ENCODE assay signal across 8 cellular contexts in the genomic region with DNA sequence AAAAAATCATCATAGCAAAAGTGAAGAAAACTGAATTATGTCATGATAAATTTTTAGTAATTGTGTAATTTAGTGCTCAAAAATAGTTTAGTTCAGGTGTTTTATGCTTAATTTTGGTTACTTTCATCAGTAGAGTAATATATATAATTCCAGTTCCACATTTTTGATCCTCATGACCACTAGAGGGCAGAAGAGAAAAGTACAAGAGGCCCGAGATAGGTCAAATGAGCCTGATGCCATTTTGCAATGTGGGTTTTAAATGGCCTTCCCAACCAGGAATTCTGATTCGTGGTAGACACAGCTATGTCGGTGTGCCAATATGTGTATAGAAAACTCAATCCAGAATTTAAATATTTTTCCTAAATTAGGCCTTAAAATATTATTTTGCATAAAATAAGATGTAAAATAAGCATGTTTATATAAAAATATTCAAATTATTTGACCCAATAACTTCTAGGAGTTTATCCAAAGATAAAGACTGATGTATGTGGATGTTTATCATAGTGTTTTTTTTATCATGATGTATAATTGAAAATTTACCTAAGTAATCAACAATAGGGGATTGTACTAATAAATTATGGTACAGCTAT.
DNase-seq lines count a peak whose midpoint lies in the region; ATAC-seq and TF ChIP-seq lines count a peak whose summit lies in the region.
"Had no signal": no experiment of that assay in that cellular context is flagged by ENCODE, and none has a peak within 500 bp of the region (broad histone marks: within the 10 kb centered on the region; RNA-seq: fewer than 3 reads in every experiment).

No MANE protein-coding gene starts in this region.

- H3K9me3 ChIP-seq in DOHH2 (ENCODE audit: control insufficient read depth, insufficient read depth, low read length): no peaks in the 10 kb centered on the region

- no peaks in the 10 kb centered on the region for H3K27me3 ChIP-seq in DOHH2 (ENCODE audit: control insufficient read depth, low read length)

- in situ Hi-C loops in astrocyte of the spinal cord (cut with HindIII; ENCODE audit: low sequenced_read_pairs): no loop called here

- DNase-seq in HFFc6: peak; percentile 62
- peak; percentile 30 for DNase-seq in NCI-H524 treated with DMSO at 0.1 percent for 48 hours (lab: John Stamatoyannopoulos, UW)
- peak; percentile 67 for DNase-seq in astrocyte of the spinal cord (ENCODE audit: low read depth, low spot score)
- peak; percentile 78 for DNase-seq in iPS-NIHi11 (ENCODE audit: low spot score)
- peak; percentile 10 for DNase-seq in stimulated activated naive B cell treated with anti-CD40 and anti-IgM and Interleukin-4, amounts not matched to agents 10 μg/mL and 1 μg/mL and 100 μg/mL, for 72 hours
- DNase-seq: activated T-cell treated with anti-CD3 and anti-CD28 coated beads, Interleukin-2, amount 50 U/mL, for 4 hours had no signal

- H3K4me3 Mint-ChIP-seq in HFFc6: no peak overlapping the region
- no peak overlapping the region for H3K4me3 Mint-ChIP-seq in stimulated activated naive B cell treated with anti-CD40 and anti-IgM and Interleukin-4, amounts not matched to agents 10 μg/mL and 1 μg/mL and 100 μg/mL, for 72 hours
- H3K4me3 Mint-ChIP-seq: activated T-cell treated with anti-CD3 and anti-CD28 coated beads, Interleukin-2, amount 50 U/mL, for 4 hours had no signal

- H3K27me3 Mint-ChIP-seq in HFFc6 (ENCODE audit: insufficient read depth): peaks cover 1% of the 10 kb centered on the region
- H3K27me3 Mint-ChIP-seq in stimulated activated naive B cell treated with anti-CD40 and anti-IgM and Interleukin-4, amounts not matched to agents 10 μg/mL and 1 μg/mL and 100 μg/mL, for 72 hours: no peaks in the 10 kb centered on the region

- TF ChIP-seq CTCF in DOHH2 (IDR thresholded peaks at IDR 0.05; ENCODE audit: low read depth, low read length, poor library complexity, severe bottlenecking) (peak; percentile 64), HFFc6 (IDR thresholded peaks at IDR 0.05) (peak; percentile 91), astrocyte of the spinal cord (IDR thresholded peaks at IDR 0.05; ENCODE audit: low read depth, low read length) (peak; percentile 65)

- no peaks in the 10 kb centered on the region for H3K9me2 ChIP-seq in DOHH2 (replicated peaks; ENCODE audit: control insufficient read depth, low read length)

- H3K27ac Mint-ChIP-seq in HFFc6: no peak overlapping the region
- no peak overlapping the region for H3K27ac Mint-ChIP-seq in stimulated activated naive B cell treated with anti-CD40 and anti-IgM and Interleukin-4, amounts not matched to agents 10 μg/mL and 1 μg/mL and 100 μg/mL, for 72 hours

- no peaks in the 10 kb centered on the region for H3K4me1 Mint-ChIP-seq in HFFc6 (ENCODE audit: low read depth)
- H3K4me1 Mint-ChIP-seq in stimulated activated naive B cell treated with anti-CD40 and anti-IgM and Interleukin-4, amounts not matched to agents 10 μg/mL and 1 μg/mL and 100 μg/mL, for 72 hours: no peaks in the 10 kb centered on the region

- H3K36me3 ChIP-seq in DOHH2 (ENCODE audit: control insufficient read depth, low read length): no peaks in the 10 kb centered on the region

- ATAC-seq in stimulated activated naive B cell treated with anti-CD40 and anti-IgM and Interleukin-4, amounts not matched to agents 10 μg/mL and 1 μg/mL and 100 μg/mL, for 72 hours (replicated peaks): peak; percentile 55 to 65
- ATAC-seq in GM18870 (IDR thresholded peaks at IDR 0.05; ENCODE audit: unreplicated experiment): no peak

- no peaks in the 10 kb centered on the region for H3K4me1 ChIP-seq in DOHH2 (ENCODE audit: control insufficient read depth, low read length)

- H3K4me2 ChIP-seq in DOHH2 (ENCODE audit: low read length): no peak overlapping the region

- no peaks in the 10 kb centered on the region for H3K79me2 ChIP-seq in DOHH2 (ENCODE audit: control insufficient read depth, low read length)

- H4K20me1 ChIP-seq in DOHH2 (ENCODE audit: control insufficient read depth, insufficient read depth, low read depth, low read length): no peaks in the 10 kb centered on the region

- no peak overlapping the region for H3K27ac ChIP-seq in DOHH2 (ENCODE audit: low read depth, low read length)

- H3K9me3 Mint-ChIP-seq in HFFc6: no peaks in the 10 kb centered on the region
- no peaks in the 10 kb centered on the region for H3K9me3 Mint-ChIP-seq in stimulated activated naive B cell treated with anti-CD40 and anti-IgM and Interleukin-4, amounts not matched to agents 10 μg/mL and 1 μg/mL and 100 μg/mL, for 72 hours
- H3K9me3 Mint-ChIP-seq: activated T-cell treated with anti-CD3 and anti-CD28 coated beads, Interleukin-2, amount 50 U/mL, for 4 hours had no signal

- no peak overlapping the region for H3K4me3 ChIP-seq in DOHH2 (ENCODE audit: low read length)
- no peak overlapping the region for H3K4me3 ChIP-seq in astrocyte of the spinal cord (ENCODE audit: low read depth, low read length)

- no peaks in the 10 kb centered on the region for H3F3A ChIP-seq in DOHH2 (ENCODE audit: control insufficient read depth, insufficient read depth)

- no peaks in the 10 kb centered on the region for H3K36me3 Mint-ChIP-seq in HFFc6 (ENCODE audit: low read depth)
- no peaks in the 10 kb centered on the region for H3K36me3 Mint-ChIP-seq in stimulated activated naive B cell treated with anti-CD40 and anti-IgM and Interleukin-4, amounts not matched to agents 10 μg/mL and 1 μg/mL and 100 μg/mL, for 72 hours

Comparison
In these comparisons a context has a peak if more than half of its experiments do, and no peak if none do; other contexts are left out.
1. DNase-seq: peak in every context shown above with its lines; median percentile 78 in iPS-NIHi11; 67 in astrocyte of the spinal cord; 62 in HFFc6; 30 in NCI-H524 treated with DMSO at 0.1 percent for 48 hours; 10 in stimulated activated naive B cell treated with anti-CD40 and anti-IgM and Interleukin-4, amounts not matched to agents 10 μg/mL and 1 μg/mL and 100 μg/mL, for 72 hours.